In the genomic region with DNA sequence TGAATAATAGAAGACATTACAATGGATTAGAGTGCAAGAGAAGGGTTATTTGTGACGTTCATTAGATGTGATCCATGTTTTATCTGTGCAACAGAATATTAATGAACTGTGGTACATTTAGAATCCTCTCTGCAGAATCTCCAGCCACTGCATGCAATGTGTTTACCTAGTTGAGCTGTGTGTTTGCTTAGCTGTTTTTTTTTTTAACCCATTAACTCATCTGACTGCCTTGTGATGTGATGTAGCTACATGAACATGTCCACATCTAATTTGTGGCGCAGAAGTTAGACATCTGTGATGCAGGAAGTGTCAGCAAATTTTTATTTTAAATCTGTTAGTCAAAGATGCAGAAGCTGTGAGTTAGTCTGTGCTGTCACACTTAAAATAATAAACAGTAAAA, we compare ENCODE assay signal across 9 cellular contexts.
A peak's percentile ranks its signal among the peaks of the same experiment; 100 is the strongest.
DNase-seq lines count a peak whose midpoint lies in the region; ATAC-seq and TF ChIP-seq lines count a peak whose summit lies in the region.
"Had no signal": no experiment of that assay in that cellular context is flagged by ENCODE, and none has a peak within 500 bp of the region (broad histone marks: within the 10 kb centered on the region; RNA-seq: fewer than 3 reads in every experiment).

No MANE protein-coding gene starts in this region.

- H3K4me1 ChIP-seq in neuron (ENCODE audit: insufficient read depth, low read length): peaks cover 38% of the 10 kb centered on the region

- CTCF ChIA-PET in BJ (lab: Yijun Ruan, JAX): interaction anchor here (3.1 kb wide), 1 partner anchor 28 kb away, joined by 12 read pairs; no protein-coding TSS in a partner anchor
- CTCF ChIA-PET in activated naive CD4-positive, alpha-beta T cell treated with anti-CD3 and anti-CD28 coated beads, Interleukin-2, amount 10 ng/mL, durations not matched to agents 7 days and 5 days (lab: Charles Lee): no interaction called here

- H3K27me3 ChIP-seq in BJ (ENCODE audit: control insufficient read depth, insufficient read depth, low read length) (no peaks in the 10 kb centered on the region), neuron (ENCODE audit: insufficient read depth, low read length) (no peaks in the 10 kb centered on the region)

- H3K36me3 ChIP-seq in BJ (ENCODE audit: control insufficient read depth, insufficient read depth, low read length) (no peaks in the 10 kb centered on the region), neuron (ENCODE audit: insufficient read depth, low read length) (no peaks in the 10 kb centered on the region)

- ATAC-seq in GM19351 (IDR thresholded peaks at IDR 0.05; ENCODE audit: unreplicated experiment): no peak

- H3K27me3 Mint-ChIP-seq in immature natural killer cell (ENCODE audit: low read depth in 3 of 3): peaks cover 0 to 3% (median 2%) of the 10 kb centered on the region in 3 donors
- H3K27me3 Mint-ChIP-seq in activated naive CD4-positive, alpha-beta T cell treated with anti-CD3 and anti-CD28 coated beads, Interleukin-2, amount 10 ng/mL, durations not matched to agents 7 days and 5 days: no peaks in the 10 kb centered on the region
- H3K27me3 Mint-ChIP-seq: memory B cell had no signal

- POLR2A ChIA-PET in BJ (lab: Charles Lee): interaction anchor here (0.6 kb wide), 1 partner anchor 135 kb away, joined by 3 read pairs; no protein-coding TSS in a partner anchor

- no peak overlapping the region for H3K27ac Mint-ChIP-seq in immature natural killer cell
- no peak overlapping the region for H3K27ac Mint-ChIP-seq in activated naive CD4-positive, alpha-beta T cell treated with anti-CD3 and anti-CD28 coated beads, Interleukin-2, amount 10 ng/mL, durations not matched to agents 7 days and 5 days
- H3K27ac Mint-ChIP-seq: memory B cell had no signal

- TF ChIP-seq CTCF in BJ (IDR thresholded peaks at IDR 0.05; ENCODE audit: insufficient read depth, low read depth, low read length): no peak
- TF ChIP-seq CTCF in fibroblast of mammary gland (conservative IDR thresholded peaks at IDR 0.05; ENCODE audit: control insufficient read depth, insufficient read depth, low read depth, low read length): no peak

- H3K9me3 ChIP-seq in neuron (ENCODE audit: low read length): no peaks in the 10 kb centered on the region

- H3K4me3 ChIP-seq in BJ (ENCODE audit: low read depth, low read length) (peak overlapping the region; percentile 28), fibroblast of mammary gland (ENCODE audit: control insufficient read depth, low read depth, low read length) (peak overlapping the region; percentile 57), neuron (ENCODE audit: low read length) (peak overlapping the region; percentile 51)

- H3K4me1 Mint-ChIP-seq in immature natural killer cell: no peaks in the 10 kb centered on the region
- H3K4me1 Mint-ChIP-seq in activated naive CD4-positive, alpha-beta T cell treated with anti-CD3 and anti-CD28 coated beads, Interleukin-2, amount 10 ng/mL, durations not matched to agents 7 days and 5 days: no peaks in the 10 kb centered on the region
- H3K4me1 Mint-ChIP-seq: memory B cell had no signal

- H3K4me3 Mint-ChIP-seq in immature natural killer cell: no peak overlapping the region
- H3K4me3 Mint-ChIP-seq in activated naive CD4-positive, alpha-beta T cell treated with anti-CD3 and anti-CD28 coated beads, Interleukin-2, amount 10 ng/mL, durations not matched to agents 7 days and 5 days: no peak overlapping the region
- H3K4me3 Mint-ChIP-seq: memory B cell had no signal

- peak overlapping the region; percentile 35 for H2AFZ ChIP-seq in neuron (ENCODE audit: low read depth, low read length)

- no peak for DNase-seq in BJ (ENCODE audit: low read depth)
- DNase-seq in NCI-H748 treated with DMSO at 0.1 percent for 48 hours (lab: John Stamatoyannopoulos, UW): peak; percentile 41
- DNase-seq in fibroblast of mammary gland (ENCODE audit: low read depth): peak; percentile 64
- DNase-seq in immature natural killer cell: no peak
- no peak for DNase-seq in Kasumi-1 (lab: John Stamatoyannopoulos, UW)
- DNase-seq in activated naive CD4-positive, alpha-beta T cell treated with anti-CD3 and anti-CD28 coated beads, Interleukin-2, amount 10 ng/mL, durations not matched to agents 7 days and 5 days: no peak

- peaks cover 0 to 2% (median 0%) of the 10 kb centered on the region in 6 donors for H3K9me3 Mint-ChIP-seq in immature natural killer cell
- no peaks in the 10 kb centered on the region for H3K9me3 Mint-ChIP-seq in activated naive CD4-positive, alpha-beta T cell treated with anti-CD3 and anti-CD28 coated beads, Interleukin-2, amount 10 ng/mL, durations not matched to agents 7 days and 5 days
- H3K9me3 Mint-ChIP-seq: memory B cell had no signal

- H3K36me3 Mint-ChIP-seq in immature natural killer cell: no peaks in the 10 kb centered on the region
- H3K36me3 Mint-ChIP-seq in activated naive CD4-positive, alpha-beta T cell treated with anti-CD3 and anti-CD28 coated beads, Interleukin-2, amount 10 ng/mL, durations not matched to agents 7 days and 5 days: no peaks in the 10 kb centered on the region

Comparison
In these comparisons a context has a peak if more than half of its experiments do, and no peak if none do; other contexts are left out.
1. DNase-seq: peak in NCI-H748 treated with DMSO at 0.1 percent for 48 hours (single experiment) and fibroblast of mammary gland (single experiment); none in BJ (single experiment), immature natural killer cell (0 of 3), Kasumi-1 (0 of 2) and activated naive CD4-positive, alpha-beta T cell treated with anti-CD3 and anti-CD28 coated beads, Interleukin-2, amount 10 ng/mL, durations not matched to agents 7 days and 5 days (single experiment).
2. Peak in every context shown above with its lines, with median percentiles within 50 percentile points of each other: H3K4me3 ChIP-seq.